In the genomic region with DNA sequence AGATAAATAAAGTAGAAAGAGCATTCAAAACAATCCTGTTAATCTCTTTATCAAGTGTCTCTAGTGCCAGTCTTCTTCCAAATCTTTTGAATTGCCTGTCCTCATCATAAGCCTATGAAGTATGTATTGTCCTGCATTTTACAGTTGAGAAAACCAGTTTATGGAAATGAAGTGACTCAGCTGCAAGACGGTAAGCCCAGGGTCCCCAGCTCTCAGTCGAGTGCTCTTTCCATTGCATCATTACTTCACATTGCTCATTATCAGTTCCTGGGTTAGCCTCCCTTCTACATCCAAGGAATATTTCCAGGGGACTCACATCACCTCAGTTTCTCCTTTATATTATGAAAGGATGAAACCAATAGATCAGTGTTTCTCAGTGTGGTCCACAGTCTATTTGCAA, we compare ENCODE assay signal across 24 cellular contexts. TPM values are rescaled to one million over a fixed set of nuclear protein-coding genes. Genes with fewer than 3 reads are reported as not detected.
"Had no signal": no experiment of that assay in that cellular context is flagged by ENCODE, and none has a peak within 500 bp of the region (broad histone marks: within the 10 kb centered on the region; RNA-seq: fewer than 3 reads in every experiment).

No MANE protein-coding gene starts in this region.

- ATAC-seq: activated CD4-positive, alpha-beta T cell treated with anti-CD3 and anti-CD28 coated beads for 36 hours; activated T-helper 17 cell treated with anti-CD3 and anti-CD28 coated beads, Interleukin-2, amount 50 U/mL, for 72 hours; foreskin keratinocyte; natural killer cell treated with Interleukin-12 subunit alpha and Interleukin-12 subunit beta and Interleukin-15 and Interleukin-18, amount 100 ng/mL, for 72 hours; pancreas; WTC11 had no signal

- H3K36me3 ChIP-seq: neutrophil, pancreas, sigmoid colon, tibial nerve, uterus had no signal

- H3K9me3 ChIP-seq: neutrophil, pancreas had no signal

- H3K4me3 ChIP-seq: lung, pancreas, sigmoid colon, tibial nerve, uterus had no signal

- H3K27me3 ChIP-seq: foreskin keratinocyte, pancreas, sigmoid colon, tibial nerve, uterus had no signal

- DNase-seq: activated CD4-positive, alpha-beta T cell treated with anti-CD3 and anti-CD28 coated beads for 36 hours; activated CD4-positive, alpha-beta T cell treated with anti-CD3 and anti-CD28 coated beads, Interleukin-2, amount 50 U/mL, for 48 hours; activated naive CD4-positive, alpha-beta T cell; activated naive CD8-positive, alpha-beta T cell treated with anti-CD3 and anti-CD28 coated beads, Interleukin-2, amount 10 ng/mL, durations not matched to agents 7 days and 5 days; cerebellar nuclear complex; cortex of kidney; effector CD4-positive, alpha-beta T cell; glutamatergic neuron; hippocampal formation; islet precursor cell; pancreas; sigmoid colon; stimulated activated CD8-positive, alpha-beta memory T cell treated with anti-CD3 and anti-CD28 coated beads, Interleukin-4, amount 100 ng/mL, for 48 hours; stimulated activated naive CD4-positive, alpha-beta T cell treated with Interleukin-2 at 50 U/mL for 16 hours; SW 1271; T-helper 2 cell; uterus had no signal

- H3K4me1 ChIP-seq: uterus had no signal

- H3K27ac ChIP-seq: foreskin keratinocyte, neutrophil, pancreas, sigmoid colon, tibial nerve, uterus had no signal

RNA-seq across cellular contexts. Expression of a gene that starts 9.1 kb away (rescaled TPM):
- total RNA-seq: activated CD4-positive, alpha-beta T cell treated with anti-CD3 and anti-CD28 coated beads for 36 hours; activated naive CD8-positive, alpha-beta T cell treated with anti-CD3 and anti-CD28 coated beads, Interleukin-2, amount 10 ng/mL, durations not matched to agents 7 days and 5 days; activated T-helper 17 cell treated with anti-CD3 and anti-CD28 coated beads, Interleukin-2, amount 50 U/mL, for 72 hours; natural killer cell treated with Interleukin-12 subunit alpha and Interleukin-12 subunit beta and Interleukin-15 and Interleukin-18, amount 100 ng/mL, for 72 hours had no signal
